8 cellular contexts compared by ENCODE assay signal in the genomic region with DNA sequence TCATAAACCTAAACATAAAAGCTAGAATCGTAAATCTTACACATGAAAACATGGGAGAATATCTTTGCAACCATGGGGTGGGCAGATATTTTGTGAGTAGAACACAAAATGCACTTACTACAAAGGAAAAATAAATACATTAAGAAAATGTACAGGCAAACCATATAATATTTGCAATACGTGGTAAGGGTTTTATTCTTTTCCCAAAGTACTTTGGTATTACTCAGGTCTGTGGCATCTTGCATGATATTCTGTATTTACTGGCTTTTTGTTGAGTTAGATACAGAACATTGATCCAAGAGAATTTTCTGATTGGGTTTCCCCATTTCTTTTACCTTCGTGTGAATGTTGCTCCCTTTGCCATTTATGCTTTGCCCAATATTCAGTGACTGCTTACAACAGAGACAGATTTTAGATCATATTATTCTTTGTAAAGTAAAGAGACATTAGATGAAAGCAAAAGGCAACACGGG. TPM values are rescaled to one million over a fixed set of nuclear protein-coding genes. Genes with fewer than 3 reads are reported as not detected.
DNase-seq lines count a peak whose midpoint lies in the region; ATAC-seq and TF ChIP-seq lines count a peak whose summit lies in the region.

No MANE protein-coding gene starts in this region.

- H3K4me3 Mint-ChIP-seq in CD4-positive, alpha-beta T cell = peak overlapping the region; percentile 85
- H3K4me3 Mint-ChIP-seq in osteocyte (ENCODE audit: unreplicated experiment) = peak overlapping the region; percentile 89

- H3K27me3 Mint-ChIP-seq in CD4-positive, alpha-beta T cell = no peaks in the 10 kb centered on the region
- no peaks in the 10 kb centered on the region for H3K27me3 Mint-ChIP-seq in osteocyte (ENCODE audit: unreplicated experiment)

- peak overlapping the region; percentile 76 for H3K9ac ChIP-seq in OCI-LY3 (ENCODE audit: low read length)
- H3K9ac ChIP-seq in duodenal mucosa (ENCODE audit: low read depth in 1 of 2, low read length in 2 of 2) = peak overlapping the region in 1 of 2 donors; percentile 55

- peaks cover 6% of the 10 kb centered on the region for H3K36me3 Mint-ChIP-seq in CD4-positive, alpha-beta T cell (ENCODE audit: low read depth)
- H3K36me3 Mint-ChIP-seq in osteocyte (ENCODE audit: unreplicated experiment) = no peaks in the 10 kb centered on the region

- no peak for TF ChIP-seq CTCF in CD4-positive, alpha-beta T cell (IDR thresholded peaks at IDR 0.05)
- TF ChIP-seq CTCF in OCI-LY3 (IDR thresholded peaks at IDR 0.05; ENCODE audit: low read depth, low read length) = no peak
- no peak for TF ChIP-seq CTCF in osteocyte (IDR thresholded peaks at IDR 0.05)
- TF ChIP-seq CTCF in omental fat pad (IDR thresholded peaks at IDR 0.05) = no peak

- H3K27me3 ChIP-seq in CD4-positive, alpha-beta T cell (ENCODE audit: control insufficient read depth, insufficient read depth, low read length) = no peaks in the 10 kb centered on the region
- no peaks in the 10 kb centered on the region for H3K27me3 ChIP-seq in OCI-LY3 (ENCODE audit: low read depth, low read length)
- H3K27me3 ChIP-seq in duodenal mucosa (ENCODE audit: control insufficient read depth in 1 of 2, insufficient read depth in 2 of 2, low read length in 2 of 2) = no peaks in the 10 kb centered on the region

- peaks cover 47% of the 10 kb centered on the region for H3K4me1 Mint-ChIP-seq in CD4-positive, alpha-beta T cell (ENCODE audit: low read depth)
- peaks cover 40% of the 10 kb centered on the region for H3K4me1 Mint-ChIP-seq in osteocyte (ENCODE audit: unreplicated experiment)

- intact Hi-C loops in CD4-positive, alpha-beta T cell (cut with DNase I, micrococcal nuclease) = loop anchor here (1.0 to 2.0 kb wide), 3 partner anchors 16 to 33 kb away; a partner anchor contains a TSS

- POLR2A ChIA-PET in CD4-positive, alpha-beta T cell (lab: Charles Lee) = interaction anchor here (0.6 to 5.4 kb wide), 16 partner anchors 8 to 320 kb away, joined by 3 to 91 read pairs (median 6); a partner anchor contains a TSS

- H3K27ac Mint-ChIP-seq in CD4-positive, alpha-beta T cell = peak overlapping the region; percentile 100
- peak overlapping the region; percentile 100 for H3K27ac Mint-ChIP-seq in osteocyte (ENCODE audit: unreplicated experiment)

- H4K20me1 ChIP-seq in OCI-LY3 (ENCODE audit: insufficient read depth, low read length) = no peaks in the 10 kb centered on the region

- CTCF ChIA-PET in CD4-positive, alpha-beta T cell (lab: Charles Lee) = interaction anchor here (0.6 to 1.5 kb wide), 2 partner anchors 45 to 177 kb away, joined by 3 to 5 read pairs; no protein-coding TSS in a partner anchor

- ATAC-seq in CD4-positive, alpha-beta T cell (ENCODE audit: poor library complexity) = no peak
- no peak for ATAC-seq in omental fat pad (ENCODE audit: low FRiP score)

- H3K36me3 ChIP-seq in OCI-LY3 (replicated peaks; ENCODE audit: low read depth, low read length) = no peaks in the 10 kb centered on the region
- no peaks in the 10 kb centered on the region for H3K36me3 ChIP-seq in duodenal mucosa (ENCODE audit: control insufficient read depth in 1 of 2, insufficient read depth in 2 of 2, low read length in 2 of 2)

- peak overlapping the region; percentile 80 for H3K27ac ChIP-seq in CD4-positive, alpha-beta T cell (ENCODE audit: low read depth, low read length)
- H3K27ac ChIP-seq in OCI-LY3 (ENCODE audit: low read length) (peak overlapping the region; percentile 95), duodenal mucosa (ENCODE audit: low read depth, low read length) (no peak overlapping the region)

- H3K4me3 ChIP-seq in OCI-LY3 (ENCODE audit: low read length) (peak overlapping the region; percentile 63), duodenal mucosa (ENCODE audit: low read depth in 1 of 2, low read length in 2 of 2) (peak overlapping the region; percentile 66 to 71)

- peaks cover 37% of the 10 kb centered on the region for H3K79me2 ChIP-seq in OCI-LY3 (ENCODE audit: low read length)

- H3K4me2 ChIP-seq in OCI-LY3 (ENCODE audit: low read length) = peak overlapping the region; percentile 62

- no peak for DNase-seq in CD4-positive, alpha-beta T cell
- DNase-seq in osteocyte (ENCODE audit: extremely low spot score, unreplicated experiment) (no peak), SKM-1 (lab: John Stamatoyannopoulos, UW; ENCODE audit: unreplicated experiment) (no peak), AML-193 (lab: John Stamatoyannopoulos, UW) (no peak), omental fat pad (ENCODE audit: low spot score) (no peak), SIG-M5 (lab: John Stamatoyannopoulos, UW) (no peak)

- H2AFZ ChIP-seq in OCI-LY3 (ENCODE audit: low read depth, low read length) = no peak overlapping the region

- H3K4me1 ChIP-seq in OCI-LY3 (ENCODE audit: low read length) (peaks cover 97% of the 10 kb centered on the region), duodenal mucosa (ENCODE audit: control insufficient read depth in 1 of 2, insufficient read depth in 2 of 2, low read length in 2 of 2) (peaks cover 17 to 31% of the 10 kb centered on the region in 2 donors)

- H3K9me3 Mint-ChIP-seq in CD4-positive, alpha-beta T cell = no peaks in the 10 kb centered on the region
- no peaks in the 10 kb centered on the region for H3K9me3 Mint-ChIP-seq in osteocyte (ENCODE audit: unreplicated experiment)

- H3K9me3 ChIP-seq in CD4-positive, alpha-beta T cell (ENCODE audit: control insufficient read depth, low read length) = no peaks in the 10 kb centered on the region
- H3K9me3 ChIP-seq in OCI-LY3 (ENCODE audit: insufficient read depth, low read length) (no peaks in the 10 kb centered on the region), duodenal mucosa (ENCODE audit: control insufficient read depth in 1 of 2, low read length in 2 of 2) (no peaks in the 10 kb centered on the region)

RNA-seq across cellular contexts. Expression of a gene that starts 33.0 kb away (rescaled TPM):
- 10 to 100 TPM; 42.5 to 43.4 TPM for total RNA-seq in CD4-positive, alpha-beta T cell
- total RNA-seq in osteocyte (93.4 and 97.3 TPM in 2 replicates), omental fat pad (10 to 100 TPM; 42.6 to 86.8 (median 58.6) TPM)
